Comparison of ENCODE assay signal across 11 cellular contexts in the genomic region with DNA sequence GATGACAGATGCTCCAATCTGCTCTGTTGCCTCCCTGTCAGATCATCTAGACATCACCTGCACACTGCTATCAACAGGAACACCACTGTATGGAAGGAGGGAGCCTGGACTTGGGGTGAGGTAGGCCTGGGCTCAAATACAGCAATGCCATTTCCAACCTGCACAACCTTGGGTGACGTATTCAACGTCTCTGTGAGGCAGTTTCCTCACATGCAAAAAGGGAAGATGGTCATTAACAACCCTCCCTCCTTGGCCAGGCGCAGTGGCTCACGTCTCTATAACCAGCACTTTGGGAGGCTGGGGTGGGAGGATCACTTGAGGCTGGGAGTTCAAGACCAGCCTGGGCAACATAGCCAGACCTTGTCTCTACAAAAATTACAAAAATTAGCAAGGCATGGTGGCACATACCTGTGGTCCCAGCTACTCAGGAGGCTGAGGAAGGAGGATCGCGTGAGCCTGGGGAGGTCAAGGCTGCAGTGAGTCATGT. TPM values are rescaled to one million over a fixed set of nuclear protein-coding genes. Genes with fewer than 3 reads are reported as not detected.
A peak's percentile ranks its signal among the peaks of the same experiment; 100 is the strongest.
DNase-seq lines count a peak whose midpoint lies in the region; ATAC-seq and TF ChIP-seq lines count a peak whose summit lies in the region.
"Had no signal": no experiment of that assay in that cellular context is flagged by ENCODE, and none has a peak within 500 bp of the region (broad histone marks: within the 10 kb centered on the region; RNA-seq: fewer than 3 reads in every experiment).

No MANE protein-coding gene starts in this region.

- H3K4me3 Mint-ChIP-seq in activated naive CD8-positive, alpha-beta T cell treated with anti-CD3 and anti-CD28 coated beads for 36 hours, result peak overlapping the region; percentile 62

- H3K27me3 Mint-ChIP-seq in activated naive CD8-positive, alpha-beta T cell treated with anti-CD3 and anti-CD28 coated beads for 36 hours, result no peaks in the 10 kb centered on the region

- peak overlapping the region; percentile 84 for H3K27ac Mint-ChIP-seq in activated naive CD8-positive, alpha-beta T cell treated with anti-CD3 and anti-CD28 coated beads for 36 hours

- peaks cover 46% of the 10 kb centered on the region for H3K4me1 Mint-ChIP-seq in activated naive CD8-positive, alpha-beta T cell treated with anti-CD3 and anti-CD28 coated beads for 36 hours

- ATAC-seq in heart right ventricle, result peak in 2 of 8 donors; percentile 14 to 28
- no peak for ATAC-seq in Right ventricle myocardium inferior
- peak in 1 of 2 donors; percentile 27 for ATAC-seq in lower lobe of right lung
- ATAC-seq in HG03571 (IDR thresholded peaks at IDR 0.05; ENCODE audit: unreplicated experiment), result no peak

- TF ChIP-seq CTCF in heart right ventricle (IDR thresholded peaks at IDR 0.05) (no peak), lower lobe of right lung (IDR thresholded peaks at IDR 0.05) (no peak), tibial artery (IDR thresholded peaks at IDR 0.05) (no peak)

- H3K27me3 ChIP-seq in heart right ventricle (no peaks in the 10 kb centered on the region), lower lobe of right lung (ENCODE audit: low read depth) (no peaks in the 10 kb centered on the region), tibial artery (no peaks in the 10 kb centered on the region)

- intact Hi-C loops in heart right ventricle (cut with DNase I) (no loop called here), Right ventricle myocardium inferior (cut with DNase I) (no loop called here), lower lobe of right lung (cut with DNase I) (no loop called here), tibial artery (cut with DNase I; ENCODE audit: low total_unique reads) (no loop called here)

- peaks cover 38% of the 10 kb centered on the region for H3K36me3 Mint-ChIP-seq in activated naive CD8-positive, alpha-beta T cell treated with anti-CD3 and anti-CD28 coated beads for 36 hours

- WGBS in heart right ventricle, 2 donors, result 85 to 91% methylated on average over 6 of the region's 6 CpGs

- H3K9me3 ChIP-seq in heart right ventricle (no peaks in the 10 kb centered on the region), lower lobe of right lung (no peaks in the 10 kb centered on the region), tibial artery (no peaks in the 10 kb centered on the region)

- H3K4me1 ChIP-seq in heart right ventricle (peaks cover 2 to 30% (median 15%) of the 10 kb centered on the region in 9 donors), lower lobe of right lung (peaks cover 27% of the 10 kb centered on the region), tibial artery (peaks cover 0 to 19% (median 11%) of the 10 kb centered on the region in 4 donors)

- no peak overlapping the region for H3K4me3 ChIP-seq in heart right ventricle
- no peak overlapping the region for H3K4me3 ChIP-seq in lower lobe of right lung
- no peak overlapping the region for H3K4me3 ChIP-seq in tibial artery

- H3K36me3 ChIP-seq in heart right ventricle (peaks cover 0 to 52% (median 11%) of the 10 kb centered on the region in 9 donors), lower lobe of right lung (peaks cover 46% of the 10 kb centered on the region), tibial artery (peaks cover 18 to 39% (median 30%) of the 10 kb centered on the region in 3 donors)

- H3K9me3 Mint-ChIP-seq in activated naive CD8-positive, alpha-beta T cell treated with anti-CD3 and anti-CD28 coated beads for 36 hours, result peaks cover 3% of the 10 kb centered on the region

- H3K27ac ChIP-seq in heart right ventricle, result peak overlapping the region in 9 of 10 donors; percentile 28 to 91 (median 70)
- peak overlapping the region; percentile 80 for H3K27ac ChIP-seq in lower lobe of right lung
- peak overlapping the region; percentile 54 to 55 for H3K27ac ChIP-seq in tibial artery
- H3K27ac ChIP-seq: VCaP had no signal

- DNase-seq in heart right ventricle (no peak), Right ventricle myocardium inferior (ENCODE audit: missing footprints) (no peak), lower lobe of right lung (no peak), tibial artery (no peak), globus pallidus (ENCODE audit: low spot score) (no peak), NCI-H1048 (lab: John Stamatoyannopoulos, UW) (no peak)
- DNase-seq in activated naive CD8-positive, alpha-beta T cell treated with anti-CD3 and anti-CD28 coated beads for 36 hours, result no peak

RNA-seq across cellular contexts. Expression of a gene that starts 13.1 kb away (rescaled TPM):
- total RNA-seq in heart right ventricle (10 to 100 TPM; 11.8 to 21.9 (median 17.7) TPM), Right ventricle myocardium inferior (12.2 TPM), lower lobe of right lung (26.9 TPM)
- 10 to 100 TPM; 11.0 to 19.2 TPM for polyA plus RNA-seq in heart right ventricle
- total RNA-seq in activated naive CD8-positive, alpha-beta T cell treated with anti-CD3 and anti-CD28 coated beads for 36 hours, result 10 to 100 TPM; 35.4 to 36.8 TPM

RNA-seq across cellular contexts. Expression of a gene that starts 13.3 kb away (rescaled TPM):
- total RNA-seq in heart right ventricle (1 to 10 TPM in 9 of 10 donors, under 1 TPM in 1; 0.28 to 3.7 (median 1.3) TPM), Right ventricle myocardium inferior (2.2 TPM), lower lobe of right lung (5.8 TPM)
- polyA plus RNA-seq in heart right ventricle, result 1 to 10 TPM; 4.5 to 5.2 TPM
- total RNA-seq in activated naive CD8-positive, alpha-beta T cell treated with anti-CD3 and anti-CD28 coated beads for 36 hours, result 10 to 100 TPM; 14.3 to 16.8 TPM

RNA-seq across cellular contexts. Expression of a gene that starts 29.3 kb away (rescaled TPM):
- total RNA-seq in heart right ventricle (1 to 10 TPM in 7 of 10 donors, under 1 TPM in 3; 0.45 to 2.0 (median 1.3) TPM), Right ventricle myocardium inferior (1.8 TPM), lower lobe of right lung (2.8 TPM)
- polyA plus RNA-seq in heart right ventricle, result under 1 TPM; 0.54 to 0.80 TPM
- total RNA-seq in activated naive CD8-positive, alpha-beta T cell treated with anti-CD3 and anti-CD28 coated beads for 36 hours, result 1 to 10 TPM; 2.0 to 2.2 TPM
- total RNA-seq: bronchial epithelial cell, LHCN-M2 had no signal

RNA-seq across cellular contexts. Expression of a gene that starts 33.7 kb away (rescaled TPM):
- total RNA-seq in heart right ventricle (10 to 100 TPM; 19.0 to 34.2 (median 28.4) TPM), Right ventricle myocardium inferior (16.2 TPM), lower lobe of right lung (21.1 TPM)
- 1 to 10 TPM; 5.6 to 8.8 TPM for polyA plus RNA-seq in heart right ventricle
- total RNA-seq in activated naive CD8-positive, alpha-beta T cell treated with anti-CD3 and anti-CD28 coated beads for 36 hours, result 10 to 100 TPM; 19.8 to 24.6 TPM

RNA-seq across cellular contexts. Expression of a gene that starts 34.1 kb away (rescaled TPM):
- total RNA-seq in heart right ventricle, result 10 to 100 TPM in 9 of 10 donors, 1 to 10 TPM in 1; 8.7 to 15.9 (median 12.7) TPM
- polyA plus RNA-seq in heart right ventricle, result 10 to 100 TPM in 1 of 2 donors, 1 to 10 TPM in 1; 6.7 to 20.9 TPM
- 9.3 TPM for total RNA-seq in Right ventricle myocardium inferior
- total RNA-seq in activated naive CD8-positive, alpha-beta T cell treated with anti-CD3 and anti-CD28 coated beads for 36 hours, result 10 to 100 TPM; 11.7 to 14.9 TPM
- 14.2 TPM for total RNA-seq in lower lobe of right lung
